In genomic region chr14:88129306-88130056, GRCh38 we compare ENCODE assay signal across 8 cellular contexts.
DNase-seq lines count a peak whose midpoint lies in the region; ATAC-seq and TF ChIP-seq lines count a peak whose summit lies in the region.
"Had no signal": no experiment of that assay in that cellular context is flagged by ENCODE, and none has a peak within 500 bp of the region (broad histone marks: within the 10 kb centered on the region; RNA-seq: fewer than 3 reads in every experiment).

No MANE protein-coding gene starts in this region.

- H3K79me2 ChIP-seq in neural progenitor cell (ENCODE audit: low read depth), result no peaks in the 10 kb centered on the region

- no peaks in the 10 kb centered on the region for H3K4me1 ChIP-seq in neural progenitor cell

- H3K9me3 ChIP-seq in neural progenitor cell (ENCODE audit: low read depth), result no peaks in the 10 kb centered on the region

- peak overlapping the region; percentile 71 for H3K4me3 Mint-ChIP-seq in activated naive CD8-positive, alpha-beta T cell treated with anti-CD3 and anti-CD28 coated beads for 36 hours
- H3K4me3 Mint-ChIP-seq in neural progenitor cell, result no peak overlapping the region
- H3K4me3 Mint-ChIP-seq: T-helper 1 cell treated with Interleukin-12 subunit alpha and Interleukin-12 subunit beta and Interleukin-4 antibody, amounts not matched to agents 30 μg/mL and 1 μg/mL, for 36 hours had no signal

- peak; percentile 72 for ATAC-seq in GM18520 (IDR thresholded peaks at IDR 0.05; ENCODE audit: unreplicated experiment)
- ATAC-seq in HG03432 (IDR thresholded peaks at IDR 0.05; ENCODE audit: unreplicated experiment), result peak; percentile 99

- no peak overlapping the region for H2AFZ ChIP-seq in neural progenitor cell (replicated peaks)

- H3K27ac Mint-ChIP-seq in activated naive CD8-positive, alpha-beta T cell treated with anti-CD3 and anti-CD28 coated beads for 36 hours, result peak overlapping the region; percentile 65
- H3K27ac Mint-ChIP-seq in neural progenitor cell, result no peak overlapping the region
- H3K27ac Mint-ChIP-seq: T-helper 1 cell treated with Interleukin-12 subunit alpha and Interleukin-12 subunit beta and Interleukin-4 antibody, amounts not matched to agents 30 μg/mL and 1 μg/mL, for 36 hours had no signal

- no peaks in the 10 kb centered on the region for H3K36me3 Mint-ChIP-seq in activated naive CD8-positive, alpha-beta T cell treated with anti-CD3 and anti-CD28 coated beads for 36 hours
- H3K36me3 Mint-ChIP-seq in neural progenitor cell, result no peaks in the 10 kb centered on the region

- H3K27ac ChIP-seq in neural progenitor cell, result no peak overlapping the region

- H3K27me3 Mint-ChIP-seq in activated naive CD8-positive, alpha-beta T cell treated with anti-CD3 and anti-CD28 coated beads for 36 hours, result no peaks in the 10 kb centered on the region
- H3K27me3 Mint-ChIP-seq in neural progenitor cell (ENCODE audit: insufficient read depth, low read depth), result no peaks in the 10 kb centered on the region

- no peak overlapping the region for H3K4me2 ChIP-seq in neural progenitor cell

- DNase-seq in activated naive CD8-positive, alpha-beta T cell treated with anti-CD3 and anti-CD28 coated beads for 36 hours, result no peak
- DNase-seq in islet precursor cell, result peak; percentile 77
- DNase-seq in effector CD8-positive, alpha-beta T cell (lab: John Stamatoyannopoulos, UW), result no peak
- DNase-seq in NCI-H526 (lab: John Stamatoyannopoulos, UW), result no peak
- no peak for DNase-seq in neural progenitor cell (ENCODE audit: low spot score)

- H3F3A ChIP-seq in neural progenitor cell (ENCODE audit: low read depth), result no peaks in the 10 kb centered on the region

- H3K9ac ChIP-seq in neural progenitor cell, result no peak overlapping the region

- no peaks in the 10 kb centered on the region for H3K27me3 ChIP-seq in neural progenitor cell

- H3K9me3 Mint-ChIP-seq in activated naive CD8-positive, alpha-beta T cell treated with anti-CD3 and anti-CD28 coated beads for 36 hours, result peaks cover 11% of the 10 kb centered on the region
- peaks cover 4% of the 10 kb centered on the region for H3K9me3 Mint-ChIP-seq in neural progenitor cell

- H3K36me3 ChIP-seq in neural progenitor cell, result no peaks in the 10 kb centered on the region

- no peak for TF ChIP-seq CTCF in neural progenitor cell (IDR thresholded peaks at IDR 0.05)

- H3K4me1 Mint-ChIP-seq in activated naive CD8-positive, alpha-beta T cell treated with anti-CD3 and anti-CD28 coated beads for 36 hours, result peaks cover 15% of the 10 kb centered on the region
- no peaks in the 10 kb centered on the region for H3K4me1 Mint-ChIP-seq in neural progenitor cell

- H3K4me3 ChIP-seq in neural progenitor cell, result no peak overlapping the region

- no peaks in the 10 kb centered on the region for H4K20me1 ChIP-seq in neural progenitor cell (ENCODE audit: low read depth)
